31 cellular contexts compared by ENCODE assay signal in the genomic region with DNA sequence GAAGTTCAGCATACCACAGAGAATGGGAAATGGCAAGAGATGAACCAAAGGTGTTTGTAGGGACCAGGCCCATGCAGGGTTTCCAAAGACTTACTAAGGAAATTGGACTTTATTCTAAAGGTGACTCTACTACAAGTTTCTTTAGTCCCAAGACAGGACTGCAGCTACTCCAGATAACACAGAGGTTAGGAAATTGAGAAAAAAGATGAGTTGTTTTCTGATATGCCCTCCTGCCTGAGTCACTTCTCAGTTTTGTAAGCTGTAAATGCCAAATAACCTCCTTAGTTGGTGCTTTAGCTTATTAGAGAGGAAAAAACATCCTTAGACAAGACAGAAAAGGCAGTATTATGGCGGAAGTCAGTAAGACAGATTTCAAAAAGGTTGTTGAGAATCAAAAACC.
"Had no signal": no experiment of that assay in that cellular context is flagged by ENCODE, and none has a peak within 500 bp of the region (broad histone marks: within the 10 kb centered on the region; RNA-seq: fewer than 3 reads in every experiment).

No MANE protein-coding gene starts in this region.

- H3K27ac Mint-ChIP-seq: activated B cell treated with CpG ODN at 0.5 μM for 24 hours; activated CD4-positive, alpha-beta memory T cell treated with anti-CD3 and anti-CD28 coated beads, Interleukin-2, amount 10 ng/mL, durations not matched to agents 7 days and 5 days; activated naive CD4-positive, alpha-beta T cell treated with anti-CD3 and anti-CD28 coated beads, Interleukin-2, amount 50 U/mL, for 24 hours; activated T-helper 1 cell treated with anti-CD3 and anti-CD28 coated beads, Interleukin-12 subunit alpha, Interleukin-12 subunit beta, Interleukin-2, Interleukin-4 antibody, amounts not matched to agents 30 ng/mL and 10 ng/mL and 1 ng/mL, durations not matched to agents 14 hours and 24 hours and 36 hours; brain; dendritic cell treated with granulocyte-macrophage colony-stimulating factor and Interleukin-4, amounts not matched to agents 40 ng/mL and 50 ng/mL, for 4 days; endodermal cell; T-cell; T-helper 1 cell treated with Interleukin-12 subunit alpha and Interleukin-12 subunit beta and Interleukin-4 antibody, amounts not matched to agents 30 μg/mL and 1 μg/mL, for 36 hours had no signal

- H3K27me3 Mint-ChIP-seq: activated B cell treated with CpG ODN at 0.5 μM for 24 hours; activated CD4-positive, alpha-beta memory T cell treated with anti-CD3 and anti-CD28 coated beads, Interleukin-2, amount 10 ng/mL, durations not matched to agents 7 days and 5 days; activated CD4-positive, alpha-beta T cell treated with anti-CD3 and anti-CD28 coated beads, Interleukin-2, amount 10 ng/mL, durations not matched to agents 24 days and 14 days; activated naive CD4-positive, alpha-beta T cell treated with anti-CD3 and anti-CD28 coated beads, Interleukin-2, amount 50 U/mL, for 24 hours; brain; dendritic cell treated with granulocyte-macrophage colony-stimulating factor and Interleukin-4, amounts not matched to agents 40 ng/mL and 50 ng/mL, for 4 days; T-cell had no signal

- H3K9me3 Mint-ChIP-seq: activated B cell treated with CpG ODN at 0.5 μM for 24 hours; activated CD4-positive, alpha-beta memory T cell treated with anti-CD3 and anti-CD28 coated beads, Interleukin-2, amount 10 ng/mL, durations not matched to agents 7 days and 5 days; activated CD4-positive, alpha-beta T cell treated with anti-CD3 and anti-CD28 coated beads, Interleukin-2, amount 10 ng/mL, durations not matched to agents 24 days and 14 days; activated naive CD4-positive, alpha-beta T cell treated with anti-CD3 and anti-CD28 coated beads, Interleukin-2, amount 50 U/mL, for 24 hours; activated T-cell treated with anti-CD3 and anti-CD28 coated beads, Interleukin-2, amount 50 U/mL, for 4 hours; activated T-helper 1 cell treated with anti-CD3 and anti-CD28 coated beads, Interleukin-12 subunit alpha, Interleukin-12 subunit beta, Interleukin-2, Interleukin-4 antibody, amounts not matched to agents 30 ng/mL and 10 ng/mL and 1 ng/mL, durations not matched to agents 14 hours and 24 hours and 36 hours; brain; dendritic cell treated with granulocyte-macrophage colony-stimulating factor and Interleukin-4, amounts not matched to agents 40 ng/mL and 50 ng/mL, for 4 days; endodermal cell; T-cell; T-helper 1 cell treated with Interleukin-12 subunit alpha and Interleukin-12 subunit beta and Interleukin-4 antibody, amounts not matched to agents 30 μg/mL and 1 μg/mL, for 36 hours had no signal

- H3K9me3 ChIP-seq: adrenal gland, ascending aorta, breast epithelium had no signal

- H3K36me3 Mint-ChIP-seq: activated naive CD4-positive, alpha-beta T cell treated with anti-CD3 and anti-CD28 coated beads, Interleukin-2, amount 50 U/mL, for 24 hours had no signal

- H3K4me1 ChIP-seq: adrenal gland, ascending aorta, breast epithelium had no signal

- H3K27me3 ChIP-seq: adrenal gland, ascending aorta, breast epithelium, cardiac muscle cell, dorsolateral prefrontal cortex had no signal

- H3K4me3 ChIP-seq: adrenal gland, ascending aorta, breast epithelium, cardiac muscle cell, coronary artery, dorsolateral prefrontal cortex had no signal

- ATAC-seq: activated CD4-positive, CD25-positive, alpha-beta regulatory T cell treated with anti-CD3 and anti-CD28 coated beads, Interleukin-2, amount 50 U/mL, for 24 hours; activated T-cell treated with anti-CD3 and anti-CD28 coated beads, Interleukin-2, amount 50 U/mL, for 4 hours; esophagus mucosa; T-cell had no signal

- H3K27ac ChIP-seq: adrenal gland, ascending aorta, breast epithelium, cardiac muscle cell, coronary artery, dorsolateral prefrontal cortex, WERI-Rb-1 had no signal

- H3K4me1 Mint-ChIP-seq: activated B cell treated with CpG ODN at 0.5 μM for 24 hours; activated CD4-positive, alpha-beta memory T cell treated with anti-CD3 and anti-CD28 coated beads, Interleukin-2, amount 10 ng/mL, durations not matched to agents 7 days and 5 days; activated naive CD4-positive, alpha-beta T cell treated with anti-CD3 and anti-CD28 coated beads, Interleukin-2, amount 50 U/mL, for 24 hours; T-cell had no signal

- H3K36me3 ChIP-seq: adrenal gland, ascending aorta, breast epithelium had no signal

- DNase-seq: activated B cell treated with CpG ODN at 0.5 μM for 24 hours; activated CD4-positive, alpha-beta memory T cell treated with anti-CD3 and anti-CD28 coated beads, Interleukin-2, amount 10 ng/mL, durations not matched to agents 7 days and 5 days; activated CD4-positive, alpha-beta T cell treated with anti-CD3 and anti-CD28 coated beads, Interleukin-2, amount 10 ng/mL, durations not matched to agents 24 days and 14 days; activated CD4-positive, alpha-beta T cell treated with anti-CD3 and anti-CD28 coated beads, Interleukin-2, amount 50 U/mL, for 4 hours; activated CD8-positive, alpha-beta memory T cell treated with anti-CD3 and anti-CD28 coated beads, Interleukin-2, amount 50 U/mL, for 48 hours; activated effector memory CD4-positive, alpha-beta T cell treated with Interleukin-2 at 50 U/mL for 16 hours; activated gamma-delta T cell treated with Interleukin-2 at 50 U/mL for 16 hours; activated naive CD4-positive, alpha-beta T cell treated with Interleukin-2 at 50 U/mL for 16 hours; activated T-cell treated with anti-CD3 and anti-CD28 coated beads, Interleukin-2, amount 50 U/mL, for 4 hours; adrenal gland; central memory CD4-positive, alpha-beta T cell; dorsolateral prefrontal cortex; effector memory CD4-positive, alpha-beta T cell; endodermal cell; foreskin fibroblast; head of caudate nucleus; SW 1271; T-cell; T1000; WERI-Rb-1 had no signal

- H3K4me3 Mint-ChIP-seq: activated B cell treated with CpG ODN at 0.5 μM for 24 hours; activated CD4-positive, alpha-beta memory T cell treated with anti-CD3 and anti-CD28 coated beads, Interleukin-2, amount 10 ng/mL, durations not matched to agents 7 days and 5 days; activated CD4-positive, alpha-beta T cell treated with anti-CD3 and anti-CD28 coated beads, Interleukin-2, amount 10 ng/mL, durations not matched to agents 24 days and 14 days; activated naive CD4-positive, alpha-beta T cell treated with anti-CD3 and anti-CD28 coated beads, Interleukin-2, amount 50 U/mL, for 24 hours; activated T-cell treated with anti-CD3 and anti-CD28 coated beads, Interleukin-2, amount 50 U/mL, for 4 hours; activated T-helper 1 cell treated with anti-CD3 and anti-CD28 coated beads, Interleukin-12 subunit alpha, Interleukin-12 subunit beta, Interleukin-2, Interleukin-4 antibody, amounts not matched to agents 30 ng/mL and 10 ng/mL and 1 ng/mL, durations not matched to agents 14 hours and 24 hours and 36 hours; brain; dendritic cell treated with granulocyte-macrophage colony-stimulating factor and Interleukin-4, amounts not matched to agents 40 ng/mL and 50 ng/mL, for 4 days; endodermal cell; T-cell; T-helper 1 cell treated with Interleukin-12 subunit alpha and Interleukin-12 subunit beta and Interleukin-4 antibody, amounts not matched to agents 30 μg/mL and 1 μg/mL, for 36 hours had no signal
